In genomic region chr10:43965033-43965917, GRCh38 we compare ENCODE assay signal across 10 cellular contexts.
DNase-seq lines count a peak whose midpoint lies in the region; ATAC-seq and TF ChIP-seq lines count a peak whose summit lies in the region.
"Had no signal": no experiment of that assay in that cellular context is flagged by ENCODE, and none has a peak within 500 bp of the region (broad histone marks: within the 10 kb centered on the region; RNA-seq: fewer than 3 reads in every experiment).

No MANE protein-coding gene starts in this region.

- no peaks in the 10 kb centered on the region for H3K36me3 Mint-ChIP-seq in chondrocyte (ENCODE audit: low read depth)
- H3K36me3 Mint-ChIP-seq: natural killer cell had no signal

- H3K9me3 ChIP-seq in BLaER1 treated with 17β-estradiol and CSF1 and Interleukin-3, amounts not matched to agents 10 nM and 100 nM (replicated peaks in 1 of 11) = no peaks in the 10 kb centered on the region

- peak overlapping the region; percentile 11 for H3K4me3 Mint-ChIP-seq in chondrocyte (ENCODE audit: unreplicated experiment)
- H3K4me3 Mint-ChIP-seq: natural killer cell had no signal

- TF ChIP-seq CTCF in chondrocyte (IDR thresholded peaks at IDR 0.05) = no peak

- no peaks in the 10 kb centered on the region for H3K9me3 Mint-ChIP-seq in chondrocyte (ENCODE audit: low read depth)
- H3K9me3 Mint-ChIP-seq: natural killer cell had no signal

- peak overlapping the region; percentile 64 to 90 (median 84) for H3K4me2 ChIP-seq in BLaER1 treated with 17β-estradiol and CSF1 and Interleukin-3, amounts not matched to agents 10 nM and 100 nM

- DNase-seq in chondrocyte (ENCODE audit: low spot score) (no peak), myocyte (ENCODE audit: low read depth) (peak; percentile 50), medulla oblongata (ENCODE audit: extremely low spot score) (no peak)
- DNase-seq in activated naive CD4-positive, alpha-beta T cell (lab: John Stamatoyannopoulos, UW) = no peak
- DNase-seq: Calu3, natural killer cell had no signal

- ATAC-seq in HG02798 (IDR thresholded peaks at IDR 0.05; ENCODE audit: poor library complexity, unreplicated experiment) = peak; percentile 47
- no peak for ATAC-seq in HG03097 (IDR thresholded peaks at IDR 0.05; ENCODE audit: low FRiP score, unreplicated experiment)
- no peak for ATAC-seq in HG03439 (IDR thresholded peaks at IDR 0.05; ENCODE audit: unreplicated experiment)
- ATAC-seq: natural killer cell had no signal

- H3K27me3 ChIP-seq in BLaER1 treated with 17β-estradiol and CSF1 and Interleukin-3, amounts not matched to agents 10 nM and 100 nM = peaks cover 41 to 92% (median 68%) of the 10 kb centered on the region in 11 experiments

- H3K9ac ChIP-seq in BLaER1 treated with 17β-estradiol and CSF1 and Interleukin-3, amounts not matched to agents 10 nM and 100 nM = no peak overlapping the region; a peak in 2 of 22 replicates

- peaks cover 47% of the 10 kb centered on the region for H3K4me1 Mint-ChIP-seq in chondrocyte (ENCODE audit: low read depth)

- peaks cover 0 to 12% (median 0%) of the 10 kb centered on the region in 11 experiments; a peak in 3 of 22 replicates for H4K20me1 ChIP-seq in BLaER1 treated with 17β-estradiol and CSF1 and Interleukin-3, amounts not matched to agents 10 nM and 100 nM

- H3K27ac ChIP-seq in BLaER1 treated with 17β-estradiol and CSF1 and Interleukin-3, amounts not matched to agents 10 nM and 100 nM = no peak overlapping the region

- H3K36me3 ChIP-seq in BLaER1 treated with 17β-estradiol and CSF1 and Interleukin-3, amounts not matched to agents 10 nM and 100 nM = no peaks in the 10 kb centered on the region

- H3K4me1 ChIP-seq in BLaER1 treated with 17β-estradiol and CSF1 and Interleukin-3, amounts not matched to agents 10 nM and 100 nM = peaks cover 26 to 38% (median 34%) of the 10 kb centered on the region in 10 experiments

- peak overlapping the region; percentile 81 for H3K27ac Mint-ChIP-seq in chondrocyte (ENCODE audit: unreplicated experiment)
- H3K27ac Mint-ChIP-seq: natural killer cell had no signal

- peaks cover 8% of the 10 kb centered on the region for H3K27me3 Mint-ChIP-seq in chondrocyte (ENCODE audit: low read depth)

- peak overlapping the region in 7 of 10 experiments; percentile 5 to 46 (median 21); a peak in 6 of 20 replicates for H3K4me3 ChIP-seq in BLaER1 treated with 17β-estradiol and CSF1 and Interleukin-3, amounts not matched to agents 10 nM and 100 nM
